9 cellular contexts compared by ENCODE assay signal in genomic region chr10:373516-374309, GRCh38.
DNase-seq lines count a peak whose midpoint lies in the region; ATAC-seq and TF ChIP-seq lines count a peak whose summit lies in the region.
"Had no signal": no experiment of that assay in that cellular context is flagged by ENCODE, and none has a peak within 500 bp of the region (broad histone marks: within the 10 kb centered on the region; RNA-seq: fewer than 3 reads in every experiment).

No MANE protein-coding gene starts in this region.

- H2BK5ac ChIP-seq in mesendoderm (ENCODE audit: low read length) = no peak overlapping the region

- TF ChIP-seq CTCF in AG04449 (IDR thresholded peaks at IDR 0.05; ENCODE audit: insufficient read depth, low read length, missing control alignments) (no peak), brain microvascular endothelial cell (IDR thresholded peaks at IDR 0.05; ENCODE audit: low read depth, low read length, missing control alignments) (no peak), upper lobe of left lung (IDR thresholded peaks at IDR 0.05) (no peak)

- H2AK5ac ChIP-seq in mesendoderm (ENCODE audit: low read length) = no peak overlapping the region

- TF ChIP-seq POLR2A in upper lobe of left lung (IDR thresholded peaks at IDR 0.05) = no peak

- no peaks in the 10 kb centered on the region for H3K9me3 ChIP-seq in upper lobe of left lung

- no peak overlapping the region for H3K23ac ChIP-seq in mesendoderm (ENCODE audit: low read length)

- POLR2A ChIA-PET in AG04449 (lab: Yijun Ruan, JAX) = no interaction called here

- H3K79me2 ChIP-seq in mesendoderm (ENCODE audit: control insufficient read depth, insufficient read depth, low read length) = no peaks in the 10 kb centered on the region

- H2BK120ac ChIP-seq in mesendoderm (ENCODE audit: low read depth, low read length) = no peak overlapping the region

- H3K56ac ChIP-seq in mesendoderm (ENCODE audit: low read length) = no peak overlapping the region

- H4K8ac ChIP-seq in mesendoderm (ENCODE audit: low read depth, low read length) = no peak overlapping the region

- CTCF ChIA-PET in AG04449 (lab: Yijun Ruan, JAX) = no interaction called here

- no peak overlapping the region for H3K4me2 ChIP-seq in mesendoderm (ENCODE audit: low read length)

- no peak for TF ChIP-seq EP300 in upper lobe of left lung (IDR thresholded peaks at IDR 0.05)

- H3K4me3 ChIP-seq in AG04449 (ENCODE audit: low read depth, low read length) (no peak overlapping the region), brain microvascular endothelial cell (ENCODE audit: low read depth, low read length) (no peak overlapping the region), mesendoderm (ENCODE audit: low read length) (no peak overlapping the region), upper lobe of left lung (no peak overlapping the region)

- in situ Hi-C loops in brain microvascular endothelial cell (cut with HindIII; ENCODE audit: low pct_ligation_motif_present, low sequenced_read_pairs) = no loop called here

- H3K36me3 ChIP-seq in brain microvascular endothelial cell (replicated peaks) (peaks cover 2% of the 10 kb centered on the region), mesendoderm (ENCODE audit: control insufficient read depth, insufficient read depth, low read length) (no peaks in the 10 kb centered on the region), upper lobe of left lung (peaks cover 0 to 20% (median 2%) of the 10 kb centered on the region in 4 donors)

- no peak overlapping the region for H3K4ac ChIP-seq in mesendoderm (ENCODE audit: low read depth, low read length)

- no peak overlapping the region for H2BK15ac ChIP-seq in mesendoderm (replicated peaks; ENCODE audit: low read depth)

- H3K4me1 ChIP-seq in mesendoderm (ENCODE audit: control insufficient read depth, low read depth, low read length) (no peaks in the 10 kb centered on the region), upper lobe of left lung (peaks cover 0 to 5% (median 3%) of the 10 kb centered on the region in 4 donors)

- ATAC-seq in HG02763 (IDR thresholded peaks at IDR 0.05; ENCODE audit: unreplicated experiment) (no peak), upper lobe of left lung (ENCODE audit: low FRiP score in 2 of 2) (no peak), HG03469 (IDR thresholded peaks at IDR 0.05; ENCODE audit: unreplicated experiment) (no peak)

- DNase-seq in AG04449 (ENCODE audit: low read depth, low spot score) (peak; percentile 44), LHCN-M2 (ENCODE audit: low read depth) (peak; percentile 63), brain microvascular endothelial cell (peak; percentile 94), mesendoderm (peak; percentile 53), upper lobe of left lung (no peak), putamen (ENCODE audit: low spot score) (no peak)
- DNase-seq: immature natural killer cell had no signal

- H3K18ac ChIP-seq in mesendoderm (ENCODE audit: low read length) = no peak overlapping the region

- H3K27me3 ChIP-seq in brain microvascular endothelial cell (replicated peaks) = no peaks in the 10 kb centered on the region
- H3K27me3 ChIP-seq in mesendoderm (ENCODE audit: insufficient read depth, low read length, poor library complexity) = no peaks in the 10 kb centered on the region
- no peaks in the 10 kb centered on the region for H3K27me3 ChIP-seq in upper lobe of left lung

- no CpG with 5 or more reads among the region's 8 CpGs for WGBS in mesendoderm (ENCODE audit: extremely low coverage, insufficient coverage, low lambda C conversion rate)
- 58 to 60% methylated on average over 8 of the region's 8 CpGs for WGBS in upper lobe of left lung, 2 donors

- no peak overlapping the region for H3K9ac ChIP-seq in mesendoderm (ENCODE audit: low read length)

- H4K5ac ChIP-seq in mesendoderm (ENCODE audit: low read length) = no peak overlapping the region

- no peaks in the 10 kb centered on the region for H3K79me1 ChIP-seq in mesendoderm (ENCODE audit: low read length)

- H3K27ac ChIP-seq in brain microvascular endothelial cell (peak overlapping the region; percentile 84), mesendoderm (ENCODE audit: low read depth, low read length) (no peak overlapping the region), upper lobe of left lung (no peak overlapping the region)

Comparison
In these comparisons a context has a peak if more than half of its experiments do, and no peak if none do; other contexts are left out.
1. DNase-seq: peak in AG04449 (single experiment), LHCN-M2 (single experiment), brain microvascular endothelial cell (single experiment) and mesendoderm (single experiment); none in upper lobe of left lung (0 of 2) and putamen (single experiment).